In genomic region chr17:61926831-61927210, GRCh38 we compare ENCODE assay signal across 8 cellular contexts. TPM values are rescaled to one million over a fixed set of nuclear protein-coding genes. Genes with fewer than 3 reads are reported as not detected.
A peak's percentile ranks its signal among the peaks of the same experiment; 100 is the strongest.
DNase-seq lines count a peak whose midpoint lies in the region; ATAC-seq and TF ChIP-seq lines count a peak whose summit lies in the region.

No MANE protein-coding gene starts in this region.

- CTCF ChIA-PET in CD4-positive, alpha-beta T cell (lab: Charles Lee): no interaction called here

- DNase-seq in CD4-positive, alpha-beta T cell: no peak
- DNase-seq in colonic mucosa (no peak), SW480 (ENCODE audit: low spot score) (no peak), NCI-H774 (lab: John Stamatoyannopoulos, UW) (no peak), NCI-H146 treated with DMSO at 0.1 percent for 48 hours (lab: John Stamatoyannopoulos, UW; ENCODE audit: unreplicated experiment) (no peak), NCI-H1694 (lab: John Stamatoyannopoulos, UW) (no peak)

- H3K9ac ChIP-seq in colonic mucosa (ENCODE audit: low read depth in 2 of 2, low read length in 2 of 2) (peak overlapping the region; percentile 82 to 97), muscle layer of colon (ENCODE audit: low read length) (peak overlapping the region; percentile 94)

- H3K36me3 ChIP-seq in colonic mucosa: no peaks in the 10 kb centered on the region
- peaks cover 5% of the 10 kb centered on the region for H3K36me3 ChIP-seq in muscle layer of colon (ENCODE audit: insufficient read depth, low read length)

- H3K27ac Mint-ChIP-seq in CD4-positive, alpha-beta T cell: peak overlapping the region; percentile 93
- H3K27ac Mint-ChIP-seq in IgD-negative memory B cell: peak overlapping the region; percentile 91 to 98 (median 98)

- H3K4me1 ChIP-seq in colonic mucosa (peaks cover 7% of the 10 kb centered on the region), muscle layer of colon (ENCODE audit: insufficient read depth, low read length) (peaks cover 18% of the 10 kb centered on the region)

- H3K36me3 Mint-ChIP-seq in CD4-positive, alpha-beta T cell (ENCODE audit: low read depth): peaks cover 52% of the 10 kb centered on the region
- peaks cover 3% of the 10 kb centered on the region for H3K36me3 Mint-ChIP-seq in IgD-negative memory B cell

- POLR2A ChIA-PET in CD4-positive, alpha-beta T cell (lab: Charles Lee): interaction anchor here (2.2 kb wide), 1 partner anchor 64 kb away, joined by 7 read pairs; the partner anchor contains the start of gene BRIP1

- ATAC-seq in CD4-positive, alpha-beta T cell (ENCODE audit: poor library complexity): no peak

- H3K9me3 ChIP-seq in CD4-positive, alpha-beta T cell (ENCODE audit: control insufficient read depth, low read length): no peaks in the 10 kb centered on the region
- no peaks in the 10 kb centered on the region for H3K9me3 ChIP-seq in colonic mucosa
- H3K9me3 ChIP-seq in muscle layer of colon (ENCODE audit: low read length): no peaks in the 10 kb centered on the region

- peaks cover 27% of the 10 kb centered on the region for H3K4me1 Mint-ChIP-seq in CD4-positive, alpha-beta T cell (ENCODE audit: low read depth)
- peaks cover 14 to 15% (median 15%) of the 10 kb centered on the region in 3 donors for H3K4me1 Mint-ChIP-seq in IgD-negative memory B cell

- peak overlapping the region; percentile 78 for H3K27ac ChIP-seq in CD4-positive, alpha-beta T cell (ENCODE audit: low read depth, low read length)
- H3K27ac ChIP-seq in colonic mucosa (peak overlapping the region; percentile 83), muscle layer of colon (ENCODE audit: low read depth, low read length) (peak overlapping the region; percentile 88)

- intact Hi-C loops in CD4-positive, alpha-beta T cell (cut with DNase I, micrococcal nuclease): loop anchor here (2.0 to 10.0 kb wide), 6 partner anchors 60 to 1250 kb away; partner anchors contain the start of genes MED13 (in 2 of the 2), BCAS3 (in 1 of the 2), BRIP1 (in 1 of the 2) and TANC2 (in 1 of the 2)
- intact Hi-C loops in colonic mucosa (cut with DNase I): no loop called here

- H3K27me3 ChIP-seq in CD4-positive, alpha-beta T cell (ENCODE audit: control insufficient read depth, insufficient read depth, low read length): no peaks in the 10 kb centered on the region
- H3K27me3 ChIP-seq in colonic mucosa (no peaks in the 10 kb centered on the region), muscle layer of colon (ENCODE audit: control insufficient read depth in 1 of 2, insufficient read depth in 2 of 2, low read length in 2 of 2) (no peaks in the 10 kb centered on the region)

- no peak for TF ChIP-seq CTCF in CD4-positive, alpha-beta T cell (IDR thresholded peaks at IDR 0.05)
- no peak for TF ChIP-seq CTCF in colonic mucosa (IDR thresholded peaks at IDR 0.05)

- no peaks in the 10 kb centered on the region for H3K9me3 Mint-ChIP-seq in CD4-positive, alpha-beta T cell
- no peaks in the 10 kb centered on the region for H3K9me3 Mint-ChIP-seq in IgD-negative memory B cell

- peak overlapping the region; percentile 94 for H3K4me3 Mint-ChIP-seq in CD4-positive, alpha-beta T cell
- peak overlapping the region; percentile 88 to 98 (median 96) for H3K4me3 Mint-ChIP-seq in IgD-negative memory B cell

- peak overlapping the region; percentile 75 for H3K4me3 ChIP-seq in colonic mucosa
- peak overlapping the region; percentile 76 to 83 for H3K4me3 ChIP-seq in muscle layer of colon (ENCODE audit: low read depth in 1 of 2, low read length in 2 of 2)

- peaks cover 6% of the 10 kb centered on the region for H3K27me3 Mint-ChIP-seq in CD4-positive, alpha-beta T cell
- peaks cover 6% of the 10 kb centered on the region for H3K27me3 Mint-ChIP-seq in IgD-negative memory B cell

RNA-seq across cellular contexts. Expression of gene INTS2, which starts 1.0 kb away (rescaled TPM):
- total RNA-seq in CD4-positive, alpha-beta T cell: 1 to 10 TPM; 8.5 to 8.7 TPM
- 2.9 TPM for polyA plus RNA-seq in IgD-negative memory B cell
- 10 to 100 TPM; 10.9 to 12.2 TPM for total RNA-seq in colonic mucosa
